ENCODE assay signal across 21 cellular contexts in the genomic region with DNA sequence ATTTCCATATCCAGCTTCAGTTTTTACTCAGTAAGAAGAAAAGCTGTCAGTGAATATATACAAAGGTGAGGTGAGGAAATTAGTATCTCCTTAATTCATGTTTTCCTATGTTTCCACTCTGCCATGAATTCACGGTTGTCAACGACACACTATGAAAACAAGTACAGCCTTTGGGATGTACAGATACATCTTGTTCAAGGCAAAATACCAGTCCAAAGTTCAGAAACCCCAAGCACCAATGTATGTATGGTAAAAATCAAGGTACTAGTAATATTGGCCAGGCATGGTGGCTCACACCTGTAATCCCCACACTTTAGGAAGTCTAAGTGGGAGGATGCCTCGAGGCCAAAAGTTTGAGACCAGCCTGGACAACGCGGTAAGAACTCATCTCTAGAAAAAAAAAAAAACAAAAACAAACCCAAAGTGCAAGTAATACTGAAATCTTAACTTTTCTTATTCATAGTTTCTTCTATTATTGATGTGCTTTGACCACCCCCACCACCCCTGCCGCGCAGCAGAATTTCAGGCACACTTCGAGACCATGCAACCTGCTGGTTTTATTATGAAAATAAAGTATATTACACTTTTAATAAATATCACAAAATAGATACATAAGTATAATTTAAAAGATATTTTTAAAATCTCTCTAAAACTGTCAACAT. TPM values are rescaled to one million over a fixed set of nuclear protein-coding genes. Genes with fewer than 3 reads are reported as not detected.
DNase-seq lines count a peak whose midpoint lies in the region; ATAC-seq and TF ChIP-seq lines count a peak whose summit lies in the region.
"Had no signal": no experiment of that assay in that cellular context is flagged by ENCODE, and none has a peak within 500 bp of the region (broad histone marks: within the 10 kb centered on the region; RNA-seq: fewer than 3 reads in every experiment).

No MANE protein-coding gene starts in this region.

- peaks cover 22% of the 10 kb centered on the region for H3K36me3 Mint-ChIP-seq in T-helper 2 cell treated with Interferon-gamma antibody and Interleukin-4, amounts not matched to agents 5 μg/mL and 100 μg/mL, for 36 hours (ENCODE audit: low read depth)
- peaks cover 35% of the 10 kb centered on the region for H3K36me3 Mint-ChIP-seq in activated CD8-positive, alpha-beta T cell treated with anti-CD3 and anti-CD28 coated beads, Interleukin-2, amount 10 ng/mL, durations not matched to agents 7 days and 5 days (ENCODE audit: low read depth)

- H3K9me3 ChIP-seq in BLaER1 treated with 17β-estradiol and CSF1 and Interleukin-3, amounts not matched to agents 10 nM and 100 nM (replicated peaks in 1 of 11): no peaks in the 10 kb centered on the region
- no peaks in the 10 kb centered on the region for H3K9me3 ChIP-seq in gastroesophageal sphincter
- H3K9me3 ChIP-seq: SK-N-SH, upper lobe of left lung had no signal

- peak overlapping the region; percentile 35 for H3K4me3 Mint-ChIP-seq in T-helper 2 cell treated with Interferon-gamma antibody and Interleukin-4, amounts not matched to agents 5 μg/mL and 100 μg/mL, for 36 hours
- peak overlapping the region; percentile 3 for H3K4me3 Mint-ChIP-seq in activated CD8-positive, alpha-beta T cell treated with anti-CD3 and anti-CD28 coated beads, Interleukin-2, amount 10 ng/mL, durations not matched to agents 7 days and 5 days

- H3K4me3 ChIP-seq in BLaER1 treated with 17β-estradiol and CSF1 and Interleukin-3, amounts not matched to agents 10 nM and 100 nM: no peak overlapping the region
- no peak overlapping the region for H3K4me3 ChIP-seq in gastroesophageal sphincter
- H3K4me3 ChIP-seq: PC-9, upper lobe of left lung had no signal

- peaks cover 47 to 80% (median 78%) of the 10 kb centered on the region in 10 experiments for H3K4me1 ChIP-seq in BLaER1 treated with 17β-estradiol and CSF1 and Interleukin-3, amounts not matched to agents 10 nM and 100 nM
- peaks cover 3 to 74% (median 36%) of the 10 kb centered on the region in 3 donors for H3K4me1 ChIP-seq in gastroesophageal sphincter

- peaks cover 0 to 17% (median 6%) of the 10 kb centered on the region in 11 experiments; a peak in 7 of 22 replicates for H3K36me3 ChIP-seq in BLaER1 treated with 17β-estradiol and CSF1 and Interleukin-3, amounts not matched to agents 10 nM and 100 nM
- H3K36me3 ChIP-seq in gastroesophageal sphincter: peaks cover 0 to 6% of the 10 kb centered on the region in 2 donors

- POLR2A ChIA-PET in activated CD8-positive, alpha-beta T cell treated with anti-CD3 and anti-CD28 coated beads, Interleukin-2, amount 10 ng/mL, durations not matched to agents 7 days and 5 days (lab: Charles Lee): interaction anchor here (2.9 kb wide), 1 partner anchor 13 kb away, joined by 14 read pairs; no protein-coding TSS in a partner anchor

- TF ChIP-seq POLR2A in gastroesophageal sphincter (IDR thresholded peaks at IDR 0.05): no peak

- H3K27me3 ChIP-seq in BLaER1 treated with 17β-estradiol and CSF1 and Interleukin-3, amounts not matched to agents 10 nM and 100 nM: no peaks in the 10 kb centered on the region
- H3K27me3 ChIP-seq in gastroesophageal sphincter: no peaks in the 10 kb centered on the region
- H3K27me3 ChIP-seq: upper lobe of left lung had no signal

- no peak for ATAC-seq in activated CD8-positive, alpha-beta T cell treated with anti-CD3 and anti-CD28 coated beads, Interleukin-2, amount 10 ng/mL, durations not matched to agents 7 days and 5 days
- ATAC-seq in gastroesophageal sphincter: no peak
- ATAC-seq: left ventricle myocardium superior had no signal

- no peaks in the 10 kb centered on the region for H3K9me3 Mint-ChIP-seq in T-helper 2 cell treated with Interferon-gamma antibody and Interleukin-4, amounts not matched to agents 5 μg/mL and 100 μg/mL, for 36 hours
- H3K9me3 Mint-ChIP-seq in activated CD8-positive, alpha-beta T cell treated with anti-CD3 and anti-CD28 coated beads, Interleukin-2, amount 10 ng/mL, durations not matched to agents 7 days and 5 days (ENCODE audit: insufficient read depth): no peaks in the 10 kb centered on the region
- H3K9me3 Mint-ChIP-seq: IgD-negative memory B cell had no signal

- H3K4me1 Mint-ChIP-seq in T-helper 2 cell treated with Interferon-gamma antibody and Interleukin-4, amounts not matched to agents 5 μg/mL and 100 μg/mL, for 36 hours (ENCODE audit: low read depth): peaks cover 51% of the 10 kb centered on the region
- H3K4me1 Mint-ChIP-seq in activated CD8-positive, alpha-beta T cell treated with anti-CD3 and anti-CD28 coated beads, Interleukin-2, amount 10 ng/mL, durations not matched to agents 7 days and 5 days (ENCODE audit: low read depth): peaks cover 59% of the 10 kb centered on the region

- DNase-seq in T-helper 2 cell treated with Interferon-gamma antibody and Interleukin-4, amounts not matched to agents 5 μg/mL and 100 μg/mL, for 36 hours (ENCODE audit: low spot score): no peak
- DNase-seq in T-helper 2 cell (no peak), cerebellar cortex (ENCODE audit: low spot score) (no peak), NCI-H2171 treated with DMSO at 0.1 percent for 48 hours (lab: John Stamatoyannopoulos, UW) (no peak), DMS153 treated with DMSO at 0.1 percent for 48 hours (lab: John Stamatoyannopoulos, UW; ENCODE audit: unreplicated experiment) (no peak)
- DNase-seq in activated CD8-positive, alpha-beta T cell treated with anti-CD3 and anti-CD28 coated beads, Interleukin-2, amount 10 ng/mL, durations not matched to agents 7 days and 5 days: no peak
- DNase-seq: 8988T; amygdala; C1 segment of cervical spinal cord; foreskin melanocyte; left ventricle myocardium superior; NCI-H1048; NCI-H774; PC-9; SK-N-SH; stimulated activated CD4-positive, alpha-beta T cell treated with anti-CD3 and anti-CD28 coated beads, Interleukin-4, amount 100 ng/mL, for 4 hours; upper lobe of left lung had no signal

- H3K27ac Mint-ChIP-seq in T-helper 2 cell treated with Interferon-gamma antibody and Interleukin-4, amounts not matched to agents 5 μg/mL and 100 μg/mL, for 36 hours: peak overlapping the region; percentile 79
- H3K27ac Mint-ChIP-seq in activated CD8-positive, alpha-beta T cell treated with anti-CD3 and anti-CD28 coated beads, Interleukin-2, amount 10 ng/mL, durations not matched to agents 7 days and 5 days: peak overlapping the region; percentile 40

- peaks cover 5 to 47% (median 24%) of the 10 kb centered on the region in 11 experiments; a peak in 18 of 22 replicates for H4K20me1 ChIP-seq in BLaER1 treated with 17β-estradiol and CSF1 and Interleukin-3, amounts not matched to agents 10 nM and 100 nM

- peak overlapping the region in 3 of 11 experiments; percentile 56 to 69 (median 59); a peak in 3 of 22 replicates for H3K9ac ChIP-seq in BLaER1 treated with 17β-estradiol and CSF1 and Interleukin-3, amounts not matched to agents 10 nM and 100 nM
- H3K9ac ChIP-seq: parathyroid adenoma, SK-N-SH had no signal

- TF ChIP-seq CTCF in gastroesophageal sphincter (IDR thresholded peaks at IDR 0.05): no peak

- CTCF ChIA-PET in activated CD8-positive, alpha-beta T cell treated with anti-CD3 and anti-CD28 coated beads, Interleukin-2, amount 10 ng/mL, durations not matched to agents 7 days and 5 days (lab: Charles Lee): interaction anchor here (0.8 kb wide), 1 partner anchor 14 kb away, joined by 3 read pairs; no protein-coding TSS in a partner anchor

- 77 to 79% methylated on average over 8 of the region's 8 CpGs for WGBS in gastroesophageal sphincter (ENCODE audit: low coverage in 1 of 2), 2 donors

- H3K27me3 Mint-ChIP-seq in T-helper 2 cell treated with Interferon-gamma antibody and Interleukin-4, amounts not matched to agents 5 μg/mL and 100 μg/mL, for 36 hours (ENCODE audit: low read depth): no peaks in the 10 kb centered on the region
- H3K27me3 Mint-ChIP-seq in activated CD8-positive, alpha-beta T cell treated with anti-CD3 and anti-CD28 coated beads, Interleukin-2, amount 10 ng/mL, durations not matched to agents 7 days and 5 days (ENCODE audit: low read depth): no peaks in the 10 kb centered on the region
- H3K27me3 Mint-ChIP-seq: IgD-negative memory B cell had no signal

- H3K4me2 ChIP-seq in BLaER1 treated with 17β-estradiol and CSF1 and Interleukin-3, amounts not matched to agents 10 nM and 100 nM: peak overlapping the region in 8 of 11 experiments; percentile 64 to 95 (median 88); a peak in 15 of 22 replicates
- H3K4me2 ChIP-seq: SK-N-SH had no signal

- peak overlapping the region in 8 of 11 experiments; percentile 72 to 94 (median 82); a peak in 14 of 22 replicates for H3K27ac ChIP-seq in BLaER1 treated with 17β-estradiol and CSF1 and Interleukin-3, amounts not matched to agents 10 nM and 100 nM
- H3K27ac ChIP-seq in gastroesophageal sphincter: peak overlapping the region in 3 of 4 donors; percentile 52 to 100 (median 98)
- H3K27ac ChIP-seq: parathyroid adenoma, PC-9, upper lobe of left lung had no signal

- TF ChIP-seq EP300 in gastroesophageal sphincter (IDR thresholded peaks at IDR 0.05): no peak

RNA-seq across cellular contexts. Expression of gene ESYT2, which starts 3.5 kb away (rescaled TPM):
- 10 to 100 TPM; 85.0 to 85.9 TPM for total RNA-seq in activated CD8-positive, alpha-beta T cell treated with anti-CD3 and anti-CD28 coated beads, Interleukin-2, amount 10 ng/mL, durations not matched to agents 7 days and 5 days
- 100 to 1,000 TPM; 209 to 286 (median 230) TPM for total RNA-seq in gastroesophageal sphincter

RNA-seq across cellular contexts. Expression of gene DYNC2I1, which starts 30.6 kb away (rescaled TPM):
- 10 to 100 TPM; 17.4 to 18.9 TPM for total RNA-seq in activated CD8-positive, alpha-beta T cell treated with anti-CD3 and anti-CD28 coated beads, Interleukin-2, amount 10 ng/mL, durations not matched to agents 7 days and 5 days
- 10 to 100 TPM; 11.6 to 36.9 (median 23.4) TPM for total RNA-seq in gastroesophageal sphincter
